ENCODE assay signal across 27 cellular contexts in the genomic region with DNA sequence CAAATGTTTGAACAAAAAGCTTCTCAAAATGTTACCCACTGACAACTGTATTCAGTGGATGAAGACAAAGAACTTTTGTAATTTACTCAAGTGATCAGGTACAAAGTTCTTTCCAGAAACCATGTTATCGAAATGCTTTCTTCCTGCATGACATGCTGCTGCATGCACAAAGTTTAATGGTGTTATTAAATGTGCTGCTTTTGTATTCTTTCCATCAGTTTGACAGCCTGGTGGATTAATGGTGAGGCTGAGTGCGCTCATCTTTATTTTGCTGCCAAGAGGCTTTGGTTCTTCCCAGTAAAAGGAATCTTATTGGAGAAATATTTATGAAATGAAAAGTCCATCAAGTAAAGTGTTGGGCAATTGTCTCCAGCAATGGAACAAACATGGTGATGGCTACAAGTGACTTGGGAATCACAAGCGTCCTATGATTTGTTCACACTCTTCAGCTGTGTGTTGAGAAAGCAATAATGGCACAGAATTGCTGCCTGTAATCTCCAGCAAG.
DNase-seq lines count a peak whose midpoint lies in the region; ATAC-seq and TF ChIP-seq lines count a peak whose summit lies in the region.
"Had no signal": no experiment of that assay in that cellular context is flagged by ENCODE, and none has a peak within 500 bp of the region (broad histone marks: within the 10 kb centered on the region; RNA-seq: fewer than 3 reads in every experiment).

No MANE protein-coding gene starts in this region.

- H3K27ac ChIP-seq in dorsolateral prefrontal cortex (peak overlapping the region in 41 of 59 donors; percentile 0 to 81 (median 54)), mucosa of rectum (ENCODE audit: low read depth in 2 of 2, low read length in 2 of 2) (peak overlapping the region; percentile 1 to 21), aorta (ENCODE audit: low read depth in 1 of 2, low read length in 2 of 2) (no peak overlapping the region)
- H3K27ac ChIP-seq: breast epithelium, neutrophil, PC-9, upper lobe of right lung had no signal

- no peak overlapping the region for H3K9ac ChIP-seq in mucosa of rectum (ENCODE audit: low read depth in 1 of 2, low read length in 2 of 2)

- peaks cover 0 to 4% of the 10 kb centered on the region in 2 donors for H3K4me1 ChIP-seq in mucosa of rectum (ENCODE audit: control insufficient read depth in 2 of 2, insufficient read depth in 2 of 2, low read length in 2 of 2)
- H3K4me1 ChIP-seq in aorta (ENCODE audit: control insufficient read depth in 1 of 2, insufficient read depth in 2 of 2, low read length in 2 of 2): peaks cover 0 to 2% of the 10 kb centered on the region in 2 donors
- H3K4me1 ChIP-seq: breast epithelium, upper lobe of right lung had no signal

- peak; percentile 79 for ATAC-seq in Right ventricle myocardium superior (ENCODE audit: poor library complexity)
- ATAC-seq in aorta (ENCODE audit: low FRiP score): peak; percentile 77
- ATAC-seq in HG03097 (IDR thresholded peaks at IDR 0.05; ENCODE audit: low FRiP score, unreplicated experiment): no peak
- ATAC-seq in HG03378 (IDR thresholded peaks at IDR 0.05; ENCODE audit: unreplicated experiment): no peak
- ATAC-seq: K562; left lobe of liver; stimulated activated naive B cell treated with anti-CD40 and anti-IgM and Interleukin-4, amounts not matched to agents 10 μg/mL and 1 μg/mL and 100 μg/mL, for 72 hours; upper lobe of right lung had no signal

- H3K27me3 ChIP-seq in dorsolateral prefrontal cortex: no peaks in the 10 kb centered on the region
- no peaks in the 10 kb centered on the region for H3K27me3 ChIP-seq in mucosa of rectum (ENCODE audit: control insufficient read depth in 2 of 2, insufficient read depth in 2 of 2, low read length in 2 of 2)
- no peaks in the 10 kb centered on the region for H3K27me3 ChIP-seq in aorta (ENCODE audit: control insufficient read depth in 1 of 2, insufficient read depth in 2 of 2, low read length in 1 of 2)
- H3K27me3 ChIP-seq: upper lobe of right lung had no signal

- no peak for TF ChIP-seq CTCF in dorsolateral prefrontal cortex (IDR thresholded peaks at IDR 0.05 in 54 of 56, conservative IDR thresholded peaks at IDR 0.05 in 2 of 56; ENCODE audit: low read depth in 1 of 56, partially characterized antibody in 56 of 56)

- H3K9me3 ChIP-seq in mucosa of rectum (ENCODE audit: control insufficient read depth in 2 of 2, low read length in 2 of 2) (no peaks in the 10 kb centered on the region), aorta (ENCODE audit: control insufficient read depth, low read length) (no peaks in the 10 kb centered on the region)
- H3K9me3 ChIP-seq: breast epithelium, neutrophil, upper lobe of right lung had no signal

- 49 to 59% methylated on average over 3 of the region's 3 CpGs for WGBS in aorta, 2 donors

- no peak for DNase-seq in Right ventricle myocardium superior
- DNase-seq in cardiac septum (ENCODE audit: low spot score): no peak
- no peak for DNase-seq in dorsolateral prefrontal cortex
- DNase-seq in aorta: no peak
- no peak for DNase-seq in stimulated activated CD4-positive, alpha-beta T cell treated with anti-CD3 and anti-CD28 coated beads, Interleukin-1b, Interleukin-23, amount 100 ng/mL, for 48 hours
- DNase-seq: 8988T; activated CD4-positive, alpha-beta T cell treated with anti-CD3 and anti-CD28 coated beads, Interleukin-2, amount 50 U/mL, for 48 hours; activated CD4-positive, CD25-positive, alpha-beta regulatory T cell treated with anti-CD3 and anti-CD28 coated beads, Interleukin-2, amount 50 U/mL, for 72 hours; activated naive CD4-positive, alpha-beta T cell treated with anti-CD3 and anti-CD28 coated beads, Interleukin-2, amount 50 U/mL, for 16 hours; Calu3; DND-41; effector CD4-positive, alpha-beta T cell; GOT3; HFFc6; NCI-H1930; NCI-H526 treated with DMSO at 0.1 percent for 48 hours; PC-9; SHP77 treated with DMSO at 0.1 percent for 48 hours; stimulated activated naive B cell treated with anti-CD40 and anti-IgM and Interleukin-4, amounts not matched to agents 10 μg/mL and 1 μg/mL and 100 μg/mL, for 72 hours; upper lobe of right lung had no signal

- H3K4me3 ChIP-seq in dorsolateral prefrontal cortex (no peak overlapping the region), mucosa of rectum (ENCODE audit: low read length in 2 of 2) (no peak overlapping the region), aorta (ENCODE audit: low read length in 2 of 2) (no peak overlapping the region)
- H3K4me3 ChIP-seq: breast epithelium, K562, PC-9, upper lobe of right lung had no signal

- intact Hi-C loops in Right ventricle myocardium superior (cut with DNase I) (no loop called here), cardiac septum (cut with DNase I) (no loop called here), dorsolateral prefrontal cortex (cut with DNase I) (no loop called here), aorta (cut with DNase I) (no loop called here)

- H3K36me3 ChIP-seq in mucosa of rectum (ENCODE audit: control insufficient read depth in 2 of 2, insufficient read depth in 2 of 2, low read length in 2 of 2) (no peaks in the 10 kb centered on the region), aorta (ENCODE audit: control insufficient read depth in 1 of 2, insufficient read depth in 2 of 2, low read length in 1 of 2) (no peaks in the 10 kb centered on the region)
- H3K36me3 ChIP-seq: breast epithelium, neutrophil, upper lobe of right lung had no signal

Comparison
In these comparisons a context has a peak if more than half of its experiments do, and no peak if none do; other contexts are left out.
1. ATAC-seq: peak in Right ventricle myocardium superior (single experiment) and aorta (single experiment); none in HG03097 (single experiment) and HG03378 (single experiment).
2. H3K27ac ChIP-seq: peak in dorsolateral prefrontal cortex (41 of 59) and mucosa of rectum (2 of 2); none in aorta (0 of 2).